Comparison of ENCODE assay signal across 25 cellular contexts in the genomic region with DNA sequence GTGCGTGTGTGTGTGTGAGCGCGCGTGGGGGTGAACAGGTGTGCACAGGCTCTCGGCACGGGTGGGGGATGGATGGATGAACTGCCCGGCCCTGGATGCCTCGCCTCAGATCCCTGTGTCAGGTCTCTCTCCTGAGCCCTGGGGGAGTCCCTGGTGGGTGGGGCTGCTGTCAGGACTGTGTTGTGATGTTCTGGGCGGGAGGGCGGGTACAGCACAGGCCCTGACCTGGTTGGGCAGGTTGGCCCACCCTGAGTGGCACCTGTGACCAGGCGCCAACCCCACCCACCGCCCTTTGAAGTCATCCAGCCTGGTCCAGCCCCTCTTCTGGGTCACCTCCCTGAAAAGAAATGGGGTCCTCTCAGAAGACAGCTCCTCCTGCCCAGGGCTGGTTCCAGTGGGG. TPM values are rescaled to one million over a fixed set of nuclear protein-coding genes. Genes with fewer than 3 reads are reported as not detected.
"Had no signal": no experiment of that assay in that cellular context is flagged by ENCODE, and none has a peak within 500 bp of the region (broad histone marks: within the 10 kb centered on the region; RNA-seq: fewer than 3 reads in every experiment).

No MANE protein-coding gene starts in this region.

- H3K27ac ChIP-seq: gastrocnemius medialis, parathyroid adenoma, tibial nerve, uterus, VCaP had no signal

- H3K79me2 ChIP-seq: parathyroid adenoma had no signal

- H3K4me1 ChIP-seq: gastrocnemius medialis, parathyroid adenoma, uterus had no signal

- DNase-seq: activated CD4-positive, alpha-beta memory T cell treated with anti-CD3 and anti-CD28 coated beads, Interleukin-2, amount 10 ng/mL, durations not matched to agents 7 days and 5 days; activated CD4-positive, alpha-beta T cell treated with anti-CD3 and anti-CD28 coated beads, Interleukin-2, amount 10 ng/mL, durations not matched to agents 24 days and 14 days; activated effector memory CD4-positive, alpha-beta T cell treated with Interleukin-2 at 50 U/mL for 16 hours; activated naive CD4-positive, alpha-beta T cell treated with anti-CD3 and anti-CD28 coated beads for 36 hours; activated naive CD8-positive, alpha-beta T cell treated with anti-CD3 and anti-CD28 coated beads, Interleukin-2, amount 10 ng/mL, durations not matched to agents 7 days and 5 days; activated T-cell treated with anti-CD3 and anti-CD28 coated beads, Interleukin-2, amount 50 U/mL, for 72 hours; amniotic stem cell; erythroblast; gastrocnemius medialis; left cardiac atrium; mesenchymal stem cell; mucosa of descending colon; nephron progenitor cell; nucleus accumbens; stimulated activated CD4-positive, alpha-beta T cell treated with anti-CD3 and anti-CD28 coated beads, Interleukin-1b, Interleukin-23, amount 100 ng/mL, for 48 hours; T-helper 2 cell; uterus had no signal

- H3K27ac Mint-ChIP-seq: activated CD4-positive, alpha-beta memory T cell treated with anti-CD3 and anti-CD28 coated beads, Interleukin-2, amount 10 ng/mL, durations not matched to agents 7 days and 5 days; activated CD4-positive, alpha-beta T cell treated with anti-CD3 and anti-CD28 coated beads, Interleukin-2, amount 10 ng/mL, durations not matched to agents 24 days and 14 days; activated naive CD4-positive, alpha-beta T cell treated with anti-CD3 and anti-CD28 coated beads for 36 hours; activated naive CD8-positive, alpha-beta T cell treated with anti-CD3 and anti-CD28 coated beads, Interleukin-2, amount 10 ng/mL, durations not matched to agents 7 days and 5 days; activated T-cell treated with anti-CD3 and anti-CD28 coated beads, Interleukin-2, amount 50 U/mL, for 72 hours; nephron progenitor cell; stimulated activated naive CD8-positive, alpha-beta T cell treated with anti-CD3 and anti-CD28 coated beads, Interleukin-15, Interleukin-2, amounts not matched to agents 100 ng/mL and 50 ng/mL, for 24 hours had no signal

- H3K9me3 Mint-ChIP-seq: activated CD4-positive, alpha-beta memory T cell treated with anti-CD3 and anti-CD28 coated beads, Interleukin-2, amount 10 ng/mL, durations not matched to agents 7 days and 5 days; activated CD4-positive, alpha-beta T cell treated with anti-CD3 and anti-CD28 coated beads, Interleukin-2, amount 10 ng/mL, durations not matched to agents 24 days and 14 days; activated naive CD4-positive, alpha-beta T cell treated with anti-CD3 and anti-CD28 coated beads for 36 hours; activated naive CD8-positive, alpha-beta T cell treated with anti-CD3 and anti-CD28 coated beads, Interleukin-2, amount 10 ng/mL, durations not matched to agents 7 days and 5 days; activated T-cell treated with anti-CD3 and anti-CD28 coated beads, Interleukin-2, amount 50 U/mL, for 72 hours; nephron progenitor cell; stimulated activated naive CD8-positive, alpha-beta T cell treated with anti-CD3 and anti-CD28 coated beads, Interleukin-15, Interleukin-2, amounts not matched to agents 100 ng/mL and 50 ng/mL, for 24 hours had no signal

- H3K4me1 Mint-ChIP-seq: activated CD4-positive, alpha-beta memory T cell treated with anti-CD3 and anti-CD28 coated beads, Interleukin-2, amount 10 ng/mL, durations not matched to agents 7 days and 5 days; activated CD4-positive, alpha-beta T cell treated with anti-CD3 and anti-CD28 coated beads, Interleukin-2, amount 10 ng/mL, durations not matched to agents 24 days and 14 days; activated naive CD8-positive, alpha-beta T cell treated with anti-CD3 and anti-CD28 coated beads, Interleukin-2, amount 10 ng/mL, durations not matched to agents 7 days and 5 days had no signal

- H3K9ac ChIP-seq: parathyroid adenoma had no signal

- ATAC-seq: activated CD4-positive, CD25-positive, alpha-beta regulatory T cell treated with anti-CD3 and anti-CD28 coated beads, Interleukin-2, amount 50 U/mL, for 24 hours; activated T-cell treated with anti-CD3 and anti-CD28 coated beads, Interleukin-2, amount 50 U/mL, for 72 hours; gastrocnemius medialis; mucosa of descending colon had no signal

- H3K4me3 Mint-ChIP-seq: activated CD4-positive, alpha-beta memory T cell treated with anti-CD3 and anti-CD28 coated beads, Interleukin-2, amount 10 ng/mL, durations not matched to agents 7 days and 5 days; activated CD4-positive, alpha-beta T cell treated with anti-CD3 and anti-CD28 coated beads, Interleukin-2, amount 10 ng/mL, durations not matched to agents 24 days and 14 days; activated naive CD4-positive, alpha-beta T cell treated with anti-CD3 and anti-CD28 coated beads for 36 hours; activated naive CD8-positive, alpha-beta T cell treated with anti-CD3 and anti-CD28 coated beads, Interleukin-2, amount 10 ng/mL, durations not matched to agents 7 days and 5 days; activated T-cell treated with anti-CD3 and anti-CD28 coated beads, Interleukin-2, amount 50 U/mL, for 72 hours; nephron progenitor cell; stimulated activated naive CD8-positive, alpha-beta T cell treated with anti-CD3 and anti-CD28 coated beads, Interleukin-15, Interleukin-2, amounts not matched to agents 100 ng/mL and 50 ng/mL, for 24 hours had no signal

- H2AFZ ChIP-seq: parathyroid adenoma had no signal

- H3K36me3 ChIP-seq: gastrocnemius medialis, tibial nerve, uterus had no signal

- H3K9me3 ChIP-seq: gastrocnemius medialis, mucosa of descending colon, tibial nerve, uterus had no signal

- H3K36me3 Mint-ChIP-seq: activated naive CD8-positive, alpha-beta T cell treated with anti-CD3 and anti-CD28 coated beads, Interleukin-2, amount 10 ng/mL, durations not matched to agents 7 days and 5 days had no signal

- H3K4me3 ChIP-seq: gastrocnemius medialis, mucosa of descending colon, tibial nerve, uterus had no signal

RNA-seq across cellular contexts. Expression of a gene that starts 41.6 kb away (rescaled TPM):
- total RNA-seq: activated CD4-positive, alpha-beta memory T cell treated with anti-CD3 and anti-CD28 coated beads, Interleukin-2, amount 10 ng/mL, durations not matched to agents 7 days and 5 days; activated CD4-positive, alpha-beta T cell treated with anti-CD3 and anti-CD28 coated beads, Interleukin-2, amount 10 ng/mL, durations not matched to agents 24 days and 14 days; activated naive CD4-positive, alpha-beta T cell treated with anti-CD3 and anti-CD28 coated beads for 36 hours; activated naive CD8-positive, alpha-beta T cell treated with anti-CD3 and anti-CD28 coated beads, Interleukin-2, amount 10 ng/mL, durations not matched to agents 7 days and 5 days; activated T-cell treated with anti-CD3 and anti-CD28 coated beads, Interleukin-2, amount 50 U/mL, for 72 hours; chondrocyte; gastrocnemius medialis; left cardiac atrium; liver; mucosa of descending colon; pulmonary artery endothelial cell; tibial nerve had no signal
- polyA plus RNA-seq: liver had no signal
